Comparison of ENCODE assay signal across 12 cellular contexts in the genomic region with DNA sequence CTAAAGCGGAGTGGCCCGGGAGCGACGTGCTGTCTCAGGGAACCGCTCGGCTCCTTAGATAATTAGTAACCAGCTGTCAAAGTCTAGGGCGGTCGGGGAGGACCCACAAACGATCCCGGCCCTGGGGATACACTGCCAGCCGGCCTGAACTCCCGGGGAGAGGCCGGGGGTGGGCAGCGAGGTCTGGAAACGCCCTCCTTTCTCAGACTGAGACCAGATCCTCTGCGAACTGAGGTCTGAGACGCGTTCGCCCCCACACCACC. TPM values are rescaled to one million over a fixed set of nuclear protein-coding genes. Genes with fewer than 3 reads are reported as not detected.
DNase-seq lines count a peak whose midpoint lies in the region; ATAC-seq, FAIRE-seq and TF ChIP-seq lines count a peak whose summit lies in the region.
"Had no signal": no experiment of that assay in that cellular context is flagged by ENCODE, and none has a peak within 500 bp of the region (broad histone marks: within the 10 kb centered on the region; RNA-seq: fewer than 3 reads in every experiment).

No MANE protein-coding gene starts in this region.

- H3K9me3 ChIP-seq in body of pancreas (no peaks in the 10 kb centered on the region), mesodermal cell (ENCODE audit: control insufficient read depth, low read length) (no peaks in the 10 kb centered on the region), SJCRH30 (replicated peaks) (no peaks in the 10 kb centered on the region), Karpas-422 (ENCODE audit: low read length) (no peaks in the 10 kb centered on the region)

- no peak overlapping the region for H3K9ac ChIP-seq in Karpas-422 (ENCODE audit: low read length)

- H3K27ac ChIP-seq in body of pancreas, result peak overlapping the region; percentile 79 to 98 (median 92)
- no peak overlapping the region for H3K27ac ChIP-seq in mesodermal cell (ENCODE audit: low read depth, low read length, severe bottlenecking)
- H3K27ac ChIP-seq in SJCRH30, result no peak overlapping the region
- H3K27ac ChIP-seq in Karpas-422 (ENCODE audit: low read length), result no peak overlapping the region

- H3K4me3 ChIP-seq in body of pancreas, result peak overlapping the region; percentile 59 to 89
- H3K4me3 ChIP-seq in mesodermal cell (ENCODE audit: extremely low read depth, insufficient read depth, low read length, poor library complexity, severe bottlenecking), result peak overlapping the region; percentile 24
- no peak overlapping the region for H3K4me3 ChIP-seq in SJCRH30
- no peak overlapping the region for H3K4me3 ChIP-seq in Karpas-422 (ENCODE audit: low read length)

- H3K4me3 Mint-ChIP-seq in stimulated activated naive CD8-positive, alpha-beta T cell treated with anti-CD3 and anti-CD28 coated beads, Interleukin-15, Interleukin-2, amounts not matched to agents 100 ng/mL and 50 ng/mL, for 24 hours, result peak overlapping the region; percentile 80

- no peaks in the 10 kb centered on the region for H3K36me3 Mint-ChIP-seq in stimulated activated naive CD8-positive, alpha-beta T cell treated with anti-CD3 and anti-CD28 coated beads, Interleukin-15, Interleukin-2, amounts not matched to agents 100 ng/mL and 50 ng/mL, for 24 hours (ENCODE audit: low read depth)

- H3K27me3 ChIP-seq in body of pancreas (no peaks in the 10 kb centered on the region), SJCRH30 (no peaks in the 10 kb centered on the region), Karpas-422 (ENCODE audit: low read length) (no peaks in the 10 kb centered on the region)

- intact Hi-C loops in body of pancreas (cut with DNase I), result no loop called here

- peaks cover 33% of the 10 kb centered on the region for H3K4me1 Mint-ChIP-seq in stimulated activated naive CD8-positive, alpha-beta T cell treated with anti-CD3 and anti-CD28 coated beads, Interleukin-15, Interleukin-2, amounts not matched to agents 100 ng/mL and 50 ng/mL, for 24 hours (ENCODE audit: low read depth)

- TF ChIP-seq POLR2A in body of pancreas (IDR thresholded peaks at IDR 0.05), result peak; percentile 6 to 58 (median 28)
- no peak for TF ChIP-seq POLR2A in GM12892 (IDR thresholded peaks at IDR 0.05; ENCODE audit: low read depth, low read length)

- H2AFZ ChIP-seq in Karpas-422 (ENCODE audit: low read length), result no peak overlapping the region

- H3K36me3 ChIP-seq in body of pancreas (replicated peaks in 1 of 2; ENCODE audit: insufficient read depth in 1 of 2, low read depth in 2 of 2) (no peaks in the 10 kb centered on the region), mesodermal cell (ENCODE audit: control insufficient read depth, insufficient read depth, low read length) (no peaks in the 10 kb centered on the region), SJCRH30 (no peaks in the 10 kb centered on the region), Karpas-422 (ENCODE audit: insufficient read depth, low read length) (no peaks in the 10 kb centered on the region)

- no peaks in the 10 kb centered on the region for H4K20me1 ChIP-seq in Karpas-422 (ENCODE audit: insufficient read depth, low read depth, low read length)

- H3K27ac Mint-ChIP-seq in stimulated activated naive CD8-positive, alpha-beta T cell treated with anti-CD3 and anti-CD28 coated beads, Interleukin-15, Interleukin-2, amounts not matched to agents 100 ng/mL and 50 ng/mL, for 24 hours, result no peak overlapping the region

- no peak overlapping the region for H3K4me2 ChIP-seq in Karpas-422 (ENCODE audit: low read depth, low read length, poor library complexity, severe bottlenecking)

- DNase-seq in stimulated activated naive CD8-positive, alpha-beta T cell treated with anti-CD3 and anti-CD28 coated beads, Interleukin-15, Interleukin-2, amounts not matched to agents 100 U/mL and 50 U/mL, for 24 hours, result no peak
- peak; percentile 63 to 75 (median 68) for DNase-seq in body of pancreas
- DNase-seq in SJCRH30, result no peak
- DNase-seq in GM12892 (ENCODE audit: insufficient read length), result no peak
- DNase-seq in NCI-H2227 treated with DMSO at 0.1 percent for 48 hours (lab: John Stamatoyannopoulos, UW), result no peak
- DNase-seq in Karpas-422, result no peak
- DNase-seq: activated CD8-positive, alpha-beta memory T cell treated with anti-CD3 and anti-CD28 coated beads, Interleukin-2, amount 50 U/mL, for 4 hours; NCI-H446 had no signal

- no peaks in the 10 kb centered on the region for H3K9me3 Mint-ChIP-seq in stimulated activated naive CD8-positive, alpha-beta T cell treated with anti-CD3 and anti-CD28 coated beads, Interleukin-15, Interleukin-2, amounts not matched to agents 100 ng/mL and 50 ng/mL, for 24 hours

- no peak for ATAC-seq in stimulated activated naive CD8-positive, alpha-beta T cell treated with anti-CD3 and anti-CD28 coated beads, Interleukin-15, Interleukin-2, amounts not matched to agents 100 U/mL and 50 U/mL, for 24 hours
- ATAC-seq in body of pancreas, result peak; percentile 27

- H3K27me3 Mint-ChIP-seq in stimulated activated naive CD8-positive, alpha-beta T cell treated with anti-CD3 and anti-CD28 coated beads, Interleukin-15, Interleukin-2, amounts not matched to agents 100 ng/mL and 50 ng/mL, for 24 hours, result peaks cover 79% of the 10 kb centered on the region

- no peaks in the 10 kb centered on the region for H3K79me2 ChIP-seq in Karpas-422 (ENCODE audit: low read length)

- H3K9me2 ChIP-seq in Karpas-422 (replicated peaks; ENCODE audit: insufficient read depth, low read length), result no peaks in the 10 kb centered on the region

- H3K4me1 ChIP-seq in body of pancreas (peaks cover 48% of the 10 kb centered on the region), mesodermal cell (ENCODE audit: control insufficient read depth, insufficient read depth, low read length, poor library complexity, severe bottlenecking) (peaks cover 28% of the 10 kb centered on the region), SJCRH30 (no peaks in the 10 kb centered on the region), Karpas-422 (ENCODE audit: low read length) (peaks cover 14% of the 10 kb centered on the region)

- TF ChIP-seq CTCF in body of pancreas (IDR thresholded peaks at IDR 0.05), result no peak

- FAIRE-seq in GM12892 (lab: Jason Lieb, UNC), result no peak
- FAIRE-seq: frontal cortex, G401.6 had no signal

- 0% methylated on average over 18 of the region's 19 CpGs; no CpG with 5 or more reads in 1 of the 2 donors for WGBS in body of pancreas, 2 donors
- WGBS in mesodermal cell (ENCODE audit: insufficient coverage in 2 of 2), 2 experiments, result 0 to 1% methylated on average over 18 of the region's 19 CpGs

RNA-seq across cellular contexts. Expression of a gene that starts 1.3 kb away (rescaled TPM):
- 10 to 100 TPM; 22.3 to 37.6 TPM for total RNA-seq in body of pancreas
- 0.18 TPM for polyA plus RNA-seq in mesodermal cell (2013, experiment 1 of 2)
- polyA plus RNA-seq in mesodermal cell (2013, experiment 2 of 2), result 0.15 TPM
- total RNA-seq in SJCRH30 (2014; rRNA removed; shearing (Covaris generic)), result not detected in 2 replicates
- 2.7 TPM for polyA plus RNA-seq in GM12892 (2012; ENCODE audit: missing spikeins)
- not detected in 2 replicates for total RNA-seq in Karpas-422 (2014; rRNA removed; shearing (Covaris generic); ENCODE audit: low replicate concordance)
- total RNA-seq: frontal cortex had no signal

Comparison
In these comparisons a context has a peak if more than half of its experiments do, and no peak if none do; other contexts are left out.
1. DNase-seq: peak in body of pancreas (4 of 4); none in stimulated activated naive CD8-positive, alpha-beta T cell treated with anti-CD3 and anti-CD28 coated beads, Interleukin-15, Interleukin-2, amounts not matched to agents 100 U/mL and 50 U/mL, for 24 hours (single experiment), SJCRH30 (0 of 2), GM12892 (single experiment), NCI-H2227 treated with DMSO at 0.1 percent for 48 hours (single experiment) and Karpas-422 (single experiment).
2. H3K27ac ChIP-seq: peak in body of pancreas (4 of 4); none in mesodermal cell (single experiment), SJCRH30 (single experiment) and Karpas-422 (single experiment).
3. H3K4me3 ChIP-seq: peak in body of pancreas (2 of 2) and mesodermal cell (single experiment); none in SJCRH30 (single experiment) and Karpas-422 (single experiment).
4. RNA of a gene that starts 1.3 kb away (total RNA-seq): 22.3 to 37.6 TPM in body of pancreas; not detected in SJCRH30 and not detected in Karpas-422; every median in the first group is over 10 times any median in the second.